In genomic region chr7:47478017-47478344, GRCh38 we compare ENCODE assay signal across 17 cellular contexts.
DNase-seq lines count a peak whose midpoint lies in the region; ATAC-seq and TF ChIP-seq lines count a peak whose summit lies in the region.
"Had no signal": no experiment of that assay in that cellular context is flagged by ENCODE, and none has a peak within 500 bp of the region (broad histone marks: within the 10 kb centered on the region; RNA-seq: fewer than 3 reads in every experiment).

No MANE protein-coding gene starts in this region.

- TF ChIP-seq POLR2A in HCT116 (IDR thresholded peaks at IDR 0.05; ENCODE audit: borderline replicate concordance, extremely low read depth, insufficient read depth, insufficient read length) (no peak), Peyer's patch (IDR thresholded peaks at IDR 0.05) (no peak)

- WGBS in liver, result 14% methylated on average over 6 of the region's 6 CpGs

- H3K27me3 ChIP-seq in HCT116 (ENCODE audit: insufficient read depth, low read length), result no peaks in the 10 kb centered on the region
- no peaks in the 10 kb centered on the region for H3K27me3 ChIP-seq in liver (ENCODE audit: control insufficient read depth in 4 of 4, insufficient read depth in 4 of 4, low read length in 3 of 4)
- H3K27me3 ChIP-seq in skeletal muscle tissue (ENCODE audit: control insufficient read depth in 3 of 3, insufficient read depth in 3 of 3, low read length in 3 of 3), result no peaks in the 10 kb centered on the region
- H3K27me3 ChIP-seq in WERI-Rb-1 (ENCODE audit: insufficient read depth, low read depth, severe bottlenecking), result no peaks in the 10 kb centered on the region
- H3K27me3 ChIP-seq in Peyer's patch, result no peaks in the 10 kb centered on the region
- H3K27me3 ChIP-seq: cardiac muscle cell had no signal

- no peak for DNase-seq in HCT116 (ENCODE audit: low read depth, low spot score)
- DNase-seq in coronary artery (ENCODE audit: low spot score), result no peak
- no peak for DNase-seq in AML-193 (lab: John Stamatoyannopoulos, UW)
- DNase-seq in WERI-Rb-1, result no peak
- no peak for DNase-seq in Peyer's patch
- DNase-seq in GDM1 (lab: John Stamatoyannopoulos, UW), result no peak
- DNase-seq: activated CD4-positive, alpha-beta memory T cell treated with anti-CD3 and anti-CD28 coated beads for 36 hours; activated gamma-delta T cell; CD4-positive, alpha-beta memory T cell; erythroblast; H9; mucosa of descending colon; NCI-H1048; T-helper 2 cell had no signal

- H3K4me2 ChIP-seq in HCT116 (ENCODE audit: low read length), result peak overlapping the region; percentile 48; the same call in 1 of the 2 replicates

- no peak overlapping the region for H2AFZ ChIP-seq in HCT116 (ENCODE audit: low read depth, low read length, poor library complexity, severe bottlenecking)

- H3K9me3 ChIP-seq in HCT116 (ENCODE audit: control insufficient read depth in 1 of 2, insufficient read depth in 1 of 2, low read depth in 1 of 2, low read length in 2 of 2), result no peaks in the 10 kb centered on the region
- no peaks in the 10 kb centered on the region for H3K9me3 ChIP-seq in liver (ENCODE audit: control insufficient read depth in 4 of 4, low read length in 3 of 4)
- no peaks in the 10 kb centered on the region for H3K9me3 ChIP-seq in skeletal muscle tissue (ENCODE audit: control insufficient read depth in 3 of 3, low read length in 3 of 3)
- H3K9me3 ChIP-seq in WERI-Rb-1 (ENCODE audit: severe bottlenecking), result no peaks in the 10 kb centered on the region
- no peaks in the 10 kb centered on the region for H3K9me3 ChIP-seq in Peyer's patch
- H3K9me3 ChIP-seq: mucosa of descending colon had no signal

- H3K79me2 ChIP-seq in HCT116 (ENCODE audit: insufficient read depth, low read length), result no peaks in the 10 kb centered on the region

- H3K4me3 ChIP-seq in HCT116 (replicated peaks in 1 of 2; ENCODE audit: low read depth in 1 of 2, low read length in 2 of 2) (no peak overlapping the region), coronary artery (peak overlapping the region; percentile 30), liver (ENCODE audit: low read depth in 1 of 3, low read length in 3 of 3) (no peak overlapping the region), skeletal muscle tissue (ENCODE audit: low read length in 3 of 3) (no peak overlapping the region), WERI-Rb-1 (ENCODE audit: low read depth, low read length) (no peak overlapping the region), Peyer's patch (no peak overlapping the region)
- H3K4me3 ChIP-seq: cardiac muscle cell, mucosa of descending colon had no signal

- TF ChIP-seq RAD21 in HCT116 (IDR thresholded peaks at IDR 0.05; ENCODE audit: low read depth), result no peak
- peak; percentile 6 to 49 for TF ChIP-seq RAD21 in liver (IDR thresholded peaks at IDR 0.05)

- no peak for ATAC-seq in HCT116
- ATAC-seq: mucosa of descending colon had no signal

- CTCF ChIA-PET in HCT116 (lab: Charles Lee), result no interaction called here

- intact Hi-C loops in HCT116 (cut with micrococcal nuclease), result loop anchor here (5.0 kb wide), 1 partner anchor 104 kb away; the partner anchor contains the start of gene TNS3

- H4K20me1 ChIP-seq in HCT116 (ENCODE audit: insufficient read depth), result no peaks in the 10 kb centered on the region

- H3K9ac ChIP-seq in HCT116 (ENCODE audit: low read length) (no peak overlapping the region), liver (ENCODE audit: low read depth in 1 of 2, low read length in 2 of 2) (peak overlapping the region; percentile 26 to 42), skeletal muscle tissue (ENCODE audit: low read depth in 1 of 3, low read length in 3 of 3) (peak overlapping the region in 1 of 3 donors; percentile 70)

- H3K4me1 ChIP-seq in HCT116 (ENCODE audit: control insufficient read depth in 1 of 2, insufficient read depth in 2 of 2, low read length in 2 of 2), result peaks cover 79 to 83% of the 10 kb centered on the region in 2 experiments
- H3K4me1 ChIP-seq in liver (ENCODE audit: control insufficient read depth in 4 of 4, insufficient read depth in 4 of 4, low read length in 3 of 4), result peaks cover 34 to 82% (median 55%) of the 10 kb centered on the region in 4 donors
- H3K4me1 ChIP-seq in skeletal muscle tissue (ENCODE audit: control insufficient read depth in 3 of 3, insufficient read depth in 3 of 3, low read length in 3 of 3), result peaks cover 36 to 70% (median 54%) of the 10 kb centered on the region in 3 donors
- peaks cover 15 to 70% (median 32%) of the 10 kb centered on the region in 4 donors for H3K4me1 ChIP-seq in Peyer's patch

- no peak for TF ChIP-seq CTCF in HCT116 (IDR thresholded peaks at IDR 0.05 in 2 of 3, conservative IDR thresholded peaks at IDR 0.05 in 1 of 3; ENCODE audit: borderline replicate concordance in 1 of 3, insufficient read depth in 1 of 3, low read depth in 2 of 3, low read length in 2 of 3)
- no peak for TF ChIP-seq CTCF in coronary artery (IDR thresholded peaks at IDR 0.05)
- no peak for TF ChIP-seq CTCF in liver (IDR thresholded peaks at IDR 0.05; ENCODE audit: low read depth, low read length, missing input control)
- no peak for TF ChIP-seq CTCF in WERI-Rb-1 (IDR thresholded peaks at IDR 0.05; ENCODE audit: low read depth, low read length)
- TF ChIP-seq CTCF in Peyer's patch (IDR thresholded peaks at IDR 0.05), result no peak

- POLR2A ChIA-PET in HCT116 (lab: Charles Lee), result no interaction called here

- H3K27ac ChIP-seq in HCT116 (ENCODE audit: low read depth, low read length) (no peak overlapping the region; the same call in 1 of the 2 replicates), coronary artery (peak overlapping the region; percentile 16 to 50), liver (ENCODE audit: low read depth in 1 of 2, low read length in 2 of 2) (peak overlapping the region; percentile 80 to 83), skeletal muscle tissue (ENCODE audit: low read depth, low read length) (peak overlapping the region; percentile 20), WERI-Rb-1 (no peak overlapping the region), Peyer's patch (peak overlapping the region in 1 of 4 donors; percentile 14)
- H3K27ac ChIP-seq: cardiac muscle cell had no signal

- no TSS peak for BruUV-seq in HCT116 (replicated peaks; lab: Mats Ljungman, UMichigan)

- H3K36me3 ChIP-seq in HCT116 (ENCODE audit: control insufficient read depth in 1 of 2, insufficient read depth in 2 of 2, low read length in 2 of 2), result no peaks in the 10 kb centered on the region
- peaks cover 0 to 3% (median 1%) of the 10 kb centered on the region in 4 donors for H3K36me3 ChIP-seq in liver (ENCODE audit: control insufficient read depth in 4 of 4, insufficient read depth in 3 of 4, low read depth in 1 of 4, low read length in 3 of 4)
- no peaks in the 10 kb centered on the region for H3K36me3 ChIP-seq in skeletal muscle tissue (ENCODE audit: control insufficient read depth in 3 of 3, insufficient read depth in 3 of 3, low read length in 3 of 3)
- H3K36me3 ChIP-seq in WERI-Rb-1, result no peaks in the 10 kb centered on the region
- no peaks in the 10 kb centered on the region for H3K36me3 ChIP-seq in Peyer's patch
- H3K36me3 ChIP-seq: cardiac muscle cell had no signal

- no peaks in the 10 kb centered on the region for H3K9me2 ChIP-seq in HCT116 (ENCODE audit: insufficient read depth)

- RAD21 ChIA-PET in HCT116 (lab: Charles Lee; ENCODE audit: low non-redundant PET in 1 of 2, low total read pairs in 2 of 2, uncharacterized antibody in 2 of 2, unreplicated experiment in 2 of 2), result no interaction called here

TF ChIP-seq in HCT116, 20 proteins besides CTCF, POLR2A, EP300 and RAD21 (continues in another document):
- no peak for TF ChIP-seq POLR2AphosphoS5 (IDR thresholded peaks at IDR 0.05; ENCODE audit: low read depth, low read length)
- no peak for TF ChIP-seq FOSL1 (IDR thresholded peaks at IDR 0.05; ENCODE audit: low read depth)
- no peak for TF ChIP-seq YY1 (IDR thresholded peaks at IDR 0.05; ENCODE audit: extremely low read depth, insufficient replicate concordance, low read depth, low read length)
- TF ChIP-seq EGR1 (IDR thresholded peaks at IDR 0.05; ENCODE audit: low read depth), result 0 out of 2 replicates have a peak, but pooled peaks have one; percentile 28
- TF ChIP-seq CEBPB (IDR thresholded peaks at IDR 0.05; ENCODE audit: low read depth), result no peak

TF ChIP-seq in liver, 16 proteins besides CTCF, POLR2A, EP300 and RAD21:
- TF ChIP-seq HNF4A (conservative IDR thresholded peaks at IDR 0.05) (peak; percentile 31 to 65), TAF1 (conservative IDR thresholded peaks at IDR 0.05) (no peak), RXRA (IDR thresholded peaks at IDR 0.05) (peak; percentile 87 to 88), EGR1 (IDR thresholded peaks at IDR 0.05; ENCODE audit: low read depth in 2 of 2) (peak; percentile 89 to 95), YY1 (IDR thresholded peaks at IDR 0.05) (peak; percentile 22), SP1 (IDR thresholded peaks at IDR 0.05) (peak; percentile 73)
- TF ChIP-seq, protein P1, sequence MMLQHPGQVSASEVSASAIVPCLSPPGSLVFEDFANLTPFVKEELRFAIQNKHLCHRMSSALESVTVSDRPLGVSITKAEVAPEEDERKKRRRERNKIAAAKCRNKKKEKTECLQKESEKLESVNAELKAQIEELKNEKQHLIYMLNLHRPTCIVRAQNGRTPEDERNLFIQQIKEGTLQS (IDR thresholded peaks at IDR 0.05), result no peak

Comparison
In these comparisons a context has a peak if more than half of its experiments do, and no peak if none do; other contexts are left out.
1. H3K27ac ChIP-seq: peak in coronary artery (2 of 2), liver (2 of 2) and skeletal muscle tissue (single experiment); none in HCT116 (single experiment) and WERI-Rb-1 (single experiment).